In the genomic region with DNA sequence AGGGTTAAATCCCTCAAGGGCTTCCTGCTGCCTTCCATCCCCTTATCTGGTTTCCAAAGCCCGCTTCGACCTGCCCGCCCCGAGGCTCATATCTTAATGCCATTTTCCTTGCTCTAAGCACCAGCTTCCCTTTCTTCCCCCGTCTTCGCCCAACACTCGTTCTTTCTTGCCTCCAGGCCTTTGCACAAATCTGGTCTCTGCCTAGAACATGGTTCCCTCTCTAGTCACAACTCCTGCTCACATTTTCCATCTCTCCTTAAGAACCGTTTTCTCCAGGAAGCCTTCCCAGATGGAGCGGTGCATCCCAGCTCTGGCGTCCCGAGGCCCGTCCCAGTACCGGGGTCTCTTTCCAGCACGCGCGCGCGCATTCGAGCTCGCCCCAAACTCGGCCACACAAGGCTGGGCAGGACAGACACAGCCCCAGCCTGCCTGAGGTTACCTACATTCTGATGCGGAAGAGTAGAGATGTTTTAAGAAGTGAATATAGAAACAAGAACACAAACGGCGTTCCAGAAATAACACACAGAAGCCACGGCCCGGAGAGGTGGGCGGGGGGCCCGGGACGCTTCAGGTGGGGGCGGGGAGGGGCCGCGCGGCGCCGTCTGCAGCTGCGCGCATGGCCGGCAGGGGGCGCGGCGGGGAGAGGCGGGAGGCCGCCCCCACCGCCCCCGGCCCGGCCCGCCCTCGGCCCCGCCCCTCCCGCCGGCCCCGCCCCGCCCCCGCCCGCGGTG, we compare ENCODE assay signal across 8 cellular contexts.
DNase-seq lines count a peak whose midpoint lies in the region; ATAC-seq and TF ChIP-seq lines count a peak whose summit lies in the region.

A gene with protein sequence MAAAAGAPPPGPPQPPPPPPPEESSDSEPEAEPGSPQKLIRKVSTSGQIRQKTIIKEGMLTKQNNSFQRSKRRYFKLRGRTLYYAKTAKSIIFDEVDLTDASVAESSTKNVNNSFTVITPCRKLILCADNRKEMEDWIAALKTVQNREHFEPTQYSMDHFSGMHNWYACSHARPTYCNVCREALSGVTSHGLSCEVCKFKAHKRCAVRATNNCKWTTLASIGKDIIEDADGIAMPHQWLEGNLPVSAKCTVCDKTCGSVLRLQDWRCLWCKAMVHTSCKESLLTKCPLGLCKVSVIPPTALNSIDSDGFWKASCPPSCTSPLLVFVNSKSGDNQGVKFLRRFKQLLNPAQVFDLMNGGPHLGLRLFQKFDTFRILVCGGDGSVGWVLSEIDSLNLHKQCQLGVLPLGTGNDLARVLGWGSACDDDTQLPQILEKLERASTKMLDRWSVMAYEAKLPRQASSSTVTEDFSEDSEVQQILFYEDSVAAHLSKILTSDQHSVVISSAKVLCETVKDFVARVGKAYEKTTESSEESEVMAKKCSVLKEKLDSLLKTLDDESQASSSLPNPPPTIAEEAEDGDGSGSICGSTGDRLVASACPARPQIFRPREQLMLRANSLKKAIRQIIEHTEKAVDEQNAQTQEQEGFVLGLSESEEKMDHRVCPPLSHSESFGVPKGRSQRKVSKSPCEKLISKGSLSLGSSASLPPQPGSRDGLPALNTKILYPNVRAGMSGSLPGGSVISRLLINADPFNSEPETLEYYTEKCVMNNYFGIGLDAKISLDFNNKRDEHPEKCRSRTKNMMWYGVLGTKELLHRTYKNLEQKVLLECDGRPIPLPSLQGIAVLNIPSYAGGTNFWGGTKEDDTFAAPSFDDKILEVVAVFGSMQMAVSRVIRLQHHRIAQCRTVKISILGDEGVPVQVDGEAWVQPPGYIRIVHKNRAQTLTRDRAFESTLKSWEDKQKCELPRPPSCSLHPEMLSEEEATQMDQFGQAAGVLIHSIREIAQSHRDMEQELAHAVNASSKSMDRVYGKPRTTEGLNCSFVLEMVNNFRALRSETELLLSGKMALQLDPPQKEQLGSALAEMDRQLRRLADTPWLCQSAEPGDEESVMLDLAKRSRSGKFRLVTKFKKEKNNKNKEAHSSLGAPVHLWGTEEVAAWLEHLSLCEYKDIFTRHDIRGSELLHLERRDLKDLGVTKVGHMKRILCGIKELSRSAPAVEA (plus strand): TSS at position 726 of the 731 bp plus-strand sequence. CDS start 25 bp downstream, outside the sequence.

- H3K27ac ChIP-seq in skin epidermis: peak within 1 kb of the TSS in 20 of 21 experiments; percentile 20 to 86 (median 66)

- peaks cover 69% of the 10 kb centered on the region for H3K4me1 ChIP-seq in Loucy (ENCODE audit: insufficient read depth, low read length, poor library complexity, severe bottlenecking)

- H3K79me2 ChIP-seq in Loucy (ENCODE audit: insufficient read depth, low read length): peaks cover 41% of the 10 kb centered on the region

- peak; percentile 61 for DNase-seq in ELR (ENCODE audit: low read depth)
- peak; percentile 37 for DNase-seq in T1000 (lab: John Stamatoyannopoulos, UW)
- DNase-seq in astrocyte of the hippocampus (ENCODE audit: low read depth, low spot score): peak; percentile 78
- no peak for DNase-seq in amniotic stem cell (lab: John Stamatoyannopoulos, UW)

- H3K9ac ChIP-seq in Loucy (ENCODE audit: low read depth, low read length, poor library complexity, severe bottlenecking): peak within 1 kb of the TSS; percentile 62

- H2AFZ ChIP-seq in Loucy (ENCODE audit: low read length): peak within 1 kb of the TSS; percentile 100

- H4K20me1 ChIP-seq in Loucy (ENCODE audit: insufficient read depth, low read length, poor library complexity, severe bottlenecking): peaks cover 35% of the 10 kb centered on the region

- no peaks in the 10 kb centered on the region for H3K36me3 ChIP-seq in Loucy (ENCODE audit: insufficient read depth, low read length)

- peak; percentile 47 for ATAC-seq in GM21737 (IDR thresholded peaks at IDR 0.05; ENCODE audit: unreplicated experiment)

- peak within 1 kb of the TSS; percentile 76 for H3K4me3 ChIP-seq in Loucy (ENCODE audit: low read length, poor library complexity, severe bottlenecking)
- peak within 1 kb of the TSS; percentile 65 for H3K4me3 ChIP-seq in iPS-11a (ENCODE audit: low read depth, low read length)
- peak within 1 kb of the TSS; percentile 36 to 67 (median 50) for H3K4me3 ChIP-seq in skin epidermis

- H3K27me3 ChIP-seq in Loucy (ENCODE audit: insufficient read depth, low read length, poor library complexity, severe bottlenecking): no peaks in the 10 kb centered on the region

- TF ChIP-seq CTCF in Loucy (conservative IDR thresholded peaks at IDR 0.05; ENCODE audit: low read length): peak; percentile 39

- no peaks in the 10 kb centered on the region for H3K9me3 ChIP-seq in Loucy (ENCODE audit: insufficient read depth, low read depth, low read length)

- H3K4me2 ChIP-seq in Loucy (ENCODE audit: low read depth, low read length, poor library complexity, severe bottlenecking): peak within 1 kb of the TSS; percentile 89

- H3K9me2 ChIP-seq in Loucy (replicated peaks; ENCODE audit: low read depth, low read length): no peaks in the 10 kb centered on the region

- no peaks in the 10 kb centered on the region for H3F3A ChIP-seq in Loucy (ENCODE audit: low read depth)
